Comparison of ENCODE assay signal across 36 cellular contexts in genomic region chr15:81021321-81021720, GRCh38.
"Had no signal": no experiment of that assay in that cellular context is flagged by ENCODE, and none has a peak within 500 bp of the region (broad histone marks: within the 10 kb centered on the region; RNA-seq: fewer than 3 reads in every experiment).

No MANE protein-coding gene starts in this region.

- H3K36me3 ChIP-seq: ascending aorta, cardiac muscle cell had no signal

- H3K4me3 Mint-ChIP-seq: activated B cell treated with CpG ODN at 0.5 μM for 24 hours; activated CD4-positive, alpha-beta memory T cell treated with anti-CD3 and anti-CD28 coated beads, Interleukin-2, amount 10 ng/mL, durations not matched to agents 7 days and 5 days; activated CD4-positive, alpha-beta T cell treated with anti-CD3 and anti-CD28 coated beads for 36 hours; activated CD4-positive, alpha-beta T cell treated with anti-CD3 and anti-CD28 coated beads, Interleukin-2, amount 10 ng/mL, durations not matched to agents 7 days and 5 days; activated CD8-positive, alpha-beta memory T cell treated with anti-CD3 and anti-CD28 coated beads, Interleukin-2, amount 10 ng/mL, durations not matched to agents 7 days and 5 days; activated CD8-positive, alpha-beta T cell treated with anti-CD3 and anti-CD28 coated beads, Interleukin-2, amount 10 ng/mL, durations not matched to agents 7 days and 5 days; activated naive CD4-positive, alpha-beta T cell treated with anti-CD3 and anti-CD28 coated beads, Interleukin-2, amount 10 ng/mL, durations not matched to agents 7 days and 5 days; activated naive CD4-positive, alpha-beta T cell treated with anti-CD3 and anti-CD28 coated beads, Interleukin-2, amount 50 U/mL, for 24 hours; activated naive CD8-positive, alpha-beta T cell; activated naive CD8-positive, alpha-beta T cell treated with anti-CD3 and anti-CD28 coated beads, Interleukin-2, amount 10 ng/mL, durations not matched to agents 7 days and 5 days; activated naive CD8-positive, alpha-beta T cell treated with anti-CD3 and anti-CD28 coated beads, Interleukin-2, amount 50 U/mL, for 24 hours; activated T-cell treated with anti-CD3 and anti-CD28 coated beads, Interleukin-2, amount 50 U/mL, for 24 hours; brain; central memory CD8-positive, alpha-beta T cell; T-helper 1 cell treated with Interleukin-12 subunit alpha and Interleukin-12 subunit beta and Interleukin-4 antibody, amounts not matched to agents 30 μg/mL and 1 μg/mL, for 36 hours; T-helper 2 cell treated with Interferon-gamma antibody and Interleukin-4, amounts not matched to agents 5 μg/mL and 100 μg/mL, for 36 hours had no signal

- H3K27ac Mint-ChIP-seq: activated B cell treated with CpG ODN at 0.5 μM for 24 hours; activated CD4-positive, alpha-beta memory T cell treated with anti-CD3 and anti-CD28 coated beads, Interleukin-2, amount 10 ng/mL, durations not matched to agents 7 days and 5 days; activated CD4-positive, alpha-beta T cell treated with anti-CD3 and anti-CD28 coated beads for 36 hours; activated CD4-positive, alpha-beta T cell treated with anti-CD3 and anti-CD28 coated beads, Interleukin-2, amount 10 ng/mL, durations not matched to agents 7 days and 5 days; activated CD8-positive, alpha-beta memory T cell treated with anti-CD3 and anti-CD28 coated beads, Interleukin-2, amount 10 ng/mL, durations not matched to agents 7 days and 5 days; activated CD8-positive, alpha-beta T cell treated with anti-CD3 and anti-CD28 coated beads, Interleukin-2, amount 10 ng/mL, durations not matched to agents 7 days and 5 days; activated naive CD4-positive, alpha-beta T cell treated with anti-CD3 and anti-CD28 coated beads, Interleukin-2, amount 10 ng/mL, durations not matched to agents 7 days and 5 days; activated naive CD4-positive, alpha-beta T cell treated with anti-CD3 and anti-CD28 coated beads, Interleukin-2, amount 50 U/mL, for 24 hours; activated naive CD8-positive, alpha-beta T cell; activated naive CD8-positive, alpha-beta T cell treated with anti-CD3 and anti-CD28 coated beads, Interleukin-2, amount 10 ng/mL, durations not matched to agents 7 days and 5 days; activated naive CD8-positive, alpha-beta T cell treated with anti-CD3 and anti-CD28 coated beads, Interleukin-2, amount 50 U/mL, for 24 hours; activated T-cell treated with anti-CD3 and anti-CD28 coated beads, Interleukin-2, amount 50 U/mL, for 24 hours; activated T-helper 2 cell treated with anti-CD3 and anti-CD28 coated beads, Interferon-gamma antibody, Interleukin-2, Interleukin-4, amounts not matched to agents 10 μg/mL and 5 μg/mL and 100 μg/mL, durations not matched to agents 14 hours and 24 hours and 36 hours; T-helper 1 cell treated with Interleukin-12 subunit alpha and Interleukin-12 subunit beta and Interleukin-4 antibody, amounts not matched to agents 30 μg/mL and 1 μg/mL, for 36 hours; T-helper 2 cell treated with Interferon-gamma antibody and Interleukin-4, amounts not matched to agents 5 μg/mL and 100 μg/mL, for 36 hours had no signal

- H3K9me3 ChIP-seq: ascending aorta had no signal

- H3K27me3 ChIP-seq: ascending aorta, cardiac muscle cell had no signal

- FAIRE-seq: bronchial epithelial cell, TTC549 had no signal

- H3K4me1 ChIP-seq: ascending aorta had no signal

- DNase-seq: activated B cell treated with CpG ODN at 0.5 μM for 24 hours; activated CD4-positive, alpha-beta memory T cell treated with anti-CD3 and anti-CD28 coated beads, Interleukin-2, amount 10 ng/mL, durations not matched to agents 7 days and 5 days; activated CD4-positive, alpha-beta T cell treated with anti-CD3 and anti-CD28 coated beads for 1 hour; activated CD4-positive, alpha-beta T cell treated with anti-CD3 and anti-CD28 coated beads for 36 hours; activated CD4-positive, alpha-beta T cell treated with anti-CD3 and anti-CD28 coated beads for 48 hours; activated CD4-positive, alpha-beta T cell treated with anti-CD3 and anti-CD28 coated beads, Interleukin-2, amount 10 ng/mL, durations not matched to agents 7 days and 5 days; activated CD4-positive, alpha-beta T cell treated with anti-CD3 and anti-CD28 coated beads, Interleukin-2, amount 50 U/mL, for 48 hours; activated CD8-positive, alpha-beta memory T cell treated with anti-CD3 and anti-CD28 coated beads for 24 hours; activated CD8-positive, alpha-beta memory T cell treated with anti-CD3 and anti-CD28 coated beads, Interleukin-2, amount 10 ng/mL, durations not matched to agents 7 days and 5 days; activated CD8-positive, alpha-beta memory T cell treated with anti-CD3 and anti-CD28 coated beads, Interleukin-2, amount 50 U/mL, for 48 hours; activated CD8-positive, alpha-beta T cell treated with anti-CD3 and anti-CD28 coated beads, Interleukin-2, amount 10 ng/mL, durations not matched to agents 7 days and 5 days; activated effector memory CD4-positive, alpha-beta T cell treated with Interleukin-2 at 50 U/mL for 16 hours; activated gamma-delta T cell; activated naive CD4-positive, alpha-beta T cell treated with anti-CD3 and anti-CD28 coated beads, Interleukin-2, amount 10 ng/mL, durations not matched to agents 7 days and 5 days; activated naive CD4-positive, alpha-beta T cell treated with Interleukin-2 at 50 U/mL for 16 hours; activated naive CD8-positive, alpha-beta T cell treated with anti-CD3 and anti-CD28 coated beads, Interleukin-2, amount 10 ng/mL, durations not matched to agents 7 days and 5 days; activated naive CD8-positive, alpha-beta T cell treated with anti-CD3 and anti-CD28 coated beads, Interleukin-2, amount 50 U/mL, for 24 hours; activated T-cell treated with anti-CD3 and anti-CD28 coated beads, Interleukin-2, amount 50 U/mL, for 24 hours; activated T-cell treated with anti-CD3 and anti-CD28 coated beads, Interleukin-2, amount 50 U/mL, for 48 hours; amygdala; anterior cingulate cortex; T-helper 1 cell; T-helper 2 cell; T-helper 9 cell had no signal

- H3K27me3 Mint-ChIP-seq: activated B cell treated with CpG ODN at 0.5 μM for 24 hours; activated CD4-positive, alpha-beta memory T cell treated with anti-CD3 and anti-CD28 coated beads, Interleukin-2, amount 10 ng/mL, durations not matched to agents 7 days and 5 days; activated CD4-positive, alpha-beta T cell treated with anti-CD3 and anti-CD28 coated beads, Interleukin-2, amount 10 ng/mL, durations not matched to agents 7 days and 5 days; activated CD8-positive, alpha-beta memory T cell treated with anti-CD3 and anti-CD28 coated beads, Interleukin-2, amount 10 ng/mL, durations not matched to agents 7 days and 5 days; activated naive CD4-positive, alpha-beta T cell treated with anti-CD3 and anti-CD28 coated beads, Interleukin-2, amount 10 ng/mL, durations not matched to agents 7 days and 5 days; activated naive CD4-positive, alpha-beta T cell treated with anti-CD3 and anti-CD28 coated beads, Interleukin-2, amount 50 U/mL, for 24 hours; activated naive CD8-positive, alpha-beta T cell; activated naive CD8-positive, alpha-beta T cell treated with anti-CD3 and anti-CD28 coated beads, Interleukin-2, amount 10 ng/mL, durations not matched to agents 7 days and 5 days; activated naive CD8-positive, alpha-beta T cell treated with anti-CD3 and anti-CD28 coated beads, Interleukin-2, amount 50 U/mL, for 24 hours; activated T-cell treated with anti-CD3 and anti-CD28 coated beads, Interleukin-2, amount 50 U/mL, for 24 hours; central memory CD8-positive, alpha-beta T cell had no signal

- H3K36me3 Mint-ChIP-seq: activated naive CD4-positive, alpha-beta T cell treated with anti-CD3 and anti-CD28 coated beads, Interleukin-2, amount 10 ng/mL, durations not matched to agents 7 days and 5 days; activated naive CD8-positive, alpha-beta T cell treated with anti-CD3 and anti-CD28 coated beads, Interleukin-2, amount 10 ng/mL, durations not matched to agents 7 days and 5 days; brain had no signal

- ATAC-seq: activated CD4-positive, alpha-beta T cell treated with anti-CD3 and anti-CD28 coated beads for 36 hours; activated CD8-positive, alpha-beta memory T cell treated with anti-CD3 and anti-CD28 coated beads, Interleukin-2, amount 10 ng/mL, durations not matched to agents 7 days and 5 days; activated CD8-positive, alpha-beta T cell treated with anti-CD3 and anti-CD28 coated beads, Interleukin-2, amount 10 ng/mL, durations not matched to agents 7 days and 5 days; activated naive CD8-positive, alpha-beta T cell treated with anti-CD3 and anti-CD28 coated beads, Interleukin-2, amount 50 U/mL, for 24 hours had no signal

- H3K4me3 ChIP-seq: ascending aorta, cardiac muscle cell had no signal

- H3K9me3 Mint-ChIP-seq: activated B cell treated with CpG ODN at 0.5 μM for 24 hours; activated CD4-positive, alpha-beta memory T cell treated with anti-CD3 and anti-CD28 coated beads, Interleukin-2, amount 10 ng/mL, durations not matched to agents 7 days and 5 days; activated CD4-positive, alpha-beta T cell treated with anti-CD3 and anti-CD28 coated beads, Interleukin-2, amount 10 ng/mL, durations not matched to agents 7 days and 5 days; activated naive CD4-positive, alpha-beta T cell treated with anti-CD3 and anti-CD28 coated beads, Interleukin-2, amount 10 ng/mL, durations not matched to agents 7 days and 5 days; activated naive CD4-positive, alpha-beta T cell treated with anti-CD3 and anti-CD28 coated beads, Interleukin-2, amount 50 U/mL, for 24 hours; activated naive CD8-positive, alpha-beta T cell treated with anti-CD3 and anti-CD28 coated beads, Interleukin-2, amount 10 ng/mL, durations not matched to agents 7 days and 5 days; activated T-cell treated with anti-CD3 and anti-CD28 coated beads, Interleukin-2, amount 50 U/mL, for 24 hours; activated T-helper 2 cell treated with anti-CD3 and anti-CD28 coated beads, Interferon-gamma antibody, Interleukin-2, Interleukin-4, amounts not matched to agents 10 μg/mL and 5 μg/mL and 100 μg/mL, durations not matched to agents 14 hours and 24 hours and 36 hours; brain; central memory CD8-positive, alpha-beta T cell; T-helper 1 cell treated with Interleukin-12 subunit alpha and Interleukin-12 subunit beta and Interleukin-4 antibody, amounts not matched to agents 30 μg/mL and 1 μg/mL, for 36 hours; T-helper 2 cell treated with Interferon-gamma antibody and Interleukin-4, amounts not matched to agents 5 μg/mL and 100 μg/mL, for 36 hours had no signal

- H3K27ac ChIP-seq: ascending aorta, cardiac muscle cell, VCaP had no signal
